31 cellular contexts compared by ENCODE assay signal in genomic region chr12:29649722-29650121, GRCh38.
A peak's percentile ranks its signal among the peaks of the same experiment; 100 is the strongest.
DNase-seq lines count a peak whose midpoint lies in the region; ATAC-seq and TF ChIP-seq lines count a peak whose summit lies in the region.
"Had no signal": no experiment of that assay in that cellular context is flagged by ENCODE, and none has a peak within 500 bp of the region (broad histone marks: within the 10 kb centered on the region; RNA-seq: fewer than 3 reads in every experiment).

No MANE protein-coding gene starts in this region.

- H3K27me3 ChIP-seq in psoas muscle (ENCODE audit: insufficient read depth in 3 of 3, low read length in 2 of 3) = no peaks in the 10 kb centered on the region
- H3K27me3 ChIP-seq: BE2C; BLaER1; BLaER1 treated with 17β-estradiol and CSF1 and Interleukin-3, amounts not matched to agents 10 nM and 100 nM had no signal

- peaks cover 11% of the 10 kb centered on the region for H3K4me1 ChIP-seq in psoas muscle
- H3K4me1 ChIP-seq: A549; BE2C; BLaER1; BLaER1 treated with 17β-estradiol and CSF1 and Interleukin-3, amounts not matched to agents 10 nM and 100 nM; Caco-2 had no signal

- 47 to 57% (median 52%) methylated on average over 2 of the region's 2 CpGs for WGBS in psoas muscle, 3 donors

- no peak overlapping the region for H3K4me3 ChIP-seq in psoas muscle
- H3K4me3 ChIP-seq: A549; BLaER1; BLaER1 treated with 17β-estradiol and CSF1 and Interleukin-3, amounts not matched to agents 10 nM and 100 nM had no signal

- ATAC-seq in psoas muscle = peak in 3 of 4 donors; percentile 61 to 80 (median 76)
- ATAC-seq: A549; CD8-positive, alpha-beta T cell had no signal

- peaks cover 0 to 57% of the 10 kb centered on the region in 2 donors for H3K36me3 ChIP-seq in psoas muscle (ENCODE audit: insufficient read depth in 1 of 2, low read depth in 1 of 2)
- H3K36me3 ChIP-seq: BE2C; BLaER1; BLaER1 treated with 17β-estradiol and CSF1 and Interleukin-3, amounts not matched to agents 10 nM and 100 nM had no signal

- H3K27me3 Mint-ChIP-seq in glutamatergic neuron (ENCODE audit: unreplicated experiment) = no peaks in the 10 kb centered on the region
- H3K27me3 Mint-ChIP-seq: B cell had no signal

- H3K27ac ChIP-seq in psoas muscle = peak overlapping the region; percentile 2
- H3K27ac ChIP-seq: 22Rv1; A549; BLaER1; BLaER1 treated with 17β-estradiol and CSF1 and Interleukin-3, amounts not matched to agents 10 nM and 100 nM; C4-2B had no signal

- no peaks in the 10 kb centered on the region for H3K9me3 Mint-ChIP-seq in glutamatergic neuron (ENCODE audit: unreplicated experiment)
- H3K9me3 Mint-ChIP-seq: CD4-positive, alpha-beta T cell; CD8-positive, alpha-beta T cell had no signal

- no peak overlapping the region for H3K27ac Mint-ChIP-seq in glutamatergic neuron (ENCODE audit: unreplicated experiment)
- H3K27ac Mint-ChIP-seq: B cell; CD14-positive monocyte; CD4-positive, alpha-beta memory T cell; CD4-positive, alpha-beta T cell; CD4-positive, CD25-positive, alpha-beta regulatory T cell; CD8-positive, alpha-beta memory T cell; CD8-positive, alpha-beta T cell had no signal

- H3K36me3 Mint-ChIP-seq in glutamatergic neuron (ENCODE audit: unreplicated experiment) = no peaks in the 10 kb centered on the region
- H3K36me3 Mint-ChIP-seq: CD4-positive, alpha-beta memory T cell; CD4-positive, CD25-positive, alpha-beta regulatory T cell; CD8-positive, alpha-beta memory T cell; CD8-positive, alpha-beta T cell had no signal

- no peak overlapping the region for H3K4me3 Mint-ChIP-seq in glutamatergic neuron (ENCODE audit: unreplicated experiment)
- H3K4me3 Mint-ChIP-seq: B cell; CD14-positive monocyte; CD4-positive, alpha-beta memory T cell; CD4-positive, alpha-beta T cell; CD4-positive, CD25-positive, alpha-beta regulatory T cell; CD8-positive, alpha-beta memory T cell; CD8-positive, alpha-beta T cell had no signal

- DNase-seq in myocyte (ENCODE audit: low read depth) (peak; percentile 41), psoas muscle (no peak), glutamatergic neuron (no peak), NCI-H446 treated with DMSO at 0.1 percent for 48 hours (lab: John Stamatoyannopoulos, UW) (no peak)
- DNase-seq: 8988T; ACHN; AML-193; BE2C; C1 segment of cervical spinal cord; Caco-2; Calu3; CD4-positive, alpha-beta memory T cell; CD4-positive, alpha-beta T cell; CD4-positive, CD25-positive, alpha-beta regulatory T cell; CD8-positive, alpha-beta memory T cell; CD8-positive, alpha-beta T cell; COR-L47; DMS 273 treated with DMSO at 0.1 percent for 48 hours; DMS153; DMS53; DMS79; DMS79 treated with DMSO at 0.1 percent for 48 hours; DND-41; EL had no signal

- no peaks in the 10 kb centered on the region for H3K9me3 ChIP-seq in psoas muscle
- H3K9me3 ChIP-seq: A549; BE2C; BLaER1; BLaER1 treated with 17β-estradiol and CSF1 and Interleukin-3, amounts not matched to agents 10 nM and 100 nM; Caco-2 had no signal

- no peaks in the 10 kb centered on the region for H3K4me1 Mint-ChIP-seq in glutamatergic neuron (ENCODE audit: low read depth, unreplicated experiment)
- H3K4me1 Mint-ChIP-seq: B cell; CD14-positive monocyte; CD4-positive, alpha-beta memory T cell; CD4-positive, CD25-positive, alpha-beta regulatory T cell; CD8-positive, alpha-beta memory T cell had no signal

- TF ChIP-seq CTCF in psoas muscle (IDR thresholded peaks at IDR 0.05) = no peak
- no peak for TF ChIP-seq CTCF in glutamatergic neuron (IDR thresholded peaks at IDR 0.05; ENCODE audit: partially characterized antibody, unreplicated experiment)

- intact Hi-C loops in psoas muscle (cut with DNase I) = loop anchor here (10.0 kb wide), 2 partner anchors 95 to 135 kb away; partner anchors contain the start of gene TMTC1 (in 1 of the 2)
